Comparison of ENCODE assay signal across 9 cellular contexts in genomic region chr11:73323464-73323863, GRCh38. TPM values are rescaled to one million over a fixed set of nuclear protein-coding genes. Genes with fewer than 3 reads are reported as not detected.
DNase-seq lines count a peak whose midpoint lies in the region; ATAC-seq, FAIRE-seq and TF ChIP-seq lines count a peak whose summit lies in the region.
"Had no signal": no experiment of that assay in that cellular context is flagged by ENCODE, and none has a peak within 500 bp of the region (broad histone marks: within the 10 kb centered on the region; RNA-seq: fewer than 3 reads in every experiment).

No MANE protein-coding gene starts in this region.

- DNase-seq in AG20443 (ENCODE audit: low spot score) (peak; percentile 90), WTC11 (ENCODE audit: low spot score) (peak; percentile 84), cardiac septum (ENCODE audit: low spot score) (peak; percentile 87), osteoblast (ENCODE audit: insufficient read length, low spot score, missing footprints) (peak; percentile 96), NCI-H69 (lab: John Stamatoyannopoulos, UW) (no peak), frontal cortex (ENCODE audit: low spot score in 2 of 2) (no peak)
- no peak for DNase-seq in activated naive CD8-positive, alpha-beta T cell treated with anti-CD3 and anti-CD28 coated beads for 36 hours
- DNase-seq: stimulated activated CD4-positive, alpha-beta T cell treated with anti-CD3 and anti-CD28 coated beads, Interleukin-2, amount 100 ng/mL, for 48 hours had no signal

- peaks cover 42% of the 10 kb centered on the region for H4K20me1 ChIP-seq in osteoblast (ENCODE audit: insufficient read depth, low read length)

- POLR2A ChIA-PET in WTC11 (lab: Charles Lee): interaction anchor here (0.7 to 2.1 kb wide), 3 partner anchors 14 to 32 kb away, joined by 3 to 7 read pairs (median 5); partner anchors contain the start of gene ARHGEF17

- FAIRE-seq in frontal cortex (lab: Jason Lieb, UNC): no peak

- H3K4me1 ChIP-seq in osteoblast (ENCODE audit: insufficient read depth, low read length): peaks cover 87% of the 10 kb centered on the region

- H3K27me3 ChIP-seq in osteoblast (ENCODE audit: insufficient read depth, low read length): no peaks in the 10 kb centered on the region

- no peak overlapping the region for H3K4me3 Mint-ChIP-seq in WTC11
- no peak overlapping the region for H3K4me3 Mint-ChIP-seq in activated naive CD8-positive, alpha-beta T cell treated with anti-CD3 and anti-CD28 coated beads for 36 hours

- ATAC-seq in WTC11: peak; percentile 90
- no peak for ATAC-seq in HG03025 (IDR thresholded peaks at IDR 0.05; ENCODE audit: low FRiP score, unreplicated experiment)

- H2AFZ ChIP-seq in osteoblast (ENCODE audit: low read length): no peak overlapping the region

- H3K4me2 ChIP-seq in osteoblast (ENCODE audit: insufficient read depth, low read length): peak overlapping the region; percentile 67

- no peaks in the 10 kb centered on the region for H3K36me3 Mint-ChIP-seq in WTC11
- H3K36me3 Mint-ChIP-seq in activated naive CD8-positive, alpha-beta T cell treated with anti-CD3 and anti-CD28 coated beads for 36 hours: no peaks in the 10 kb centered on the region

- CTCF ChIA-PET in WTC11 (lab: Charles Lee): interaction anchor here (0.5 to 5.1 kb wide), 17 partner anchors 9 to 336 kb away, joined by 3 to 49 read pairs (median 6); partner anchors contain the start of gene ARHGEF17

- H3K4me1 Mint-ChIP-seq in WTC11: peaks cover 42% of the 10 kb centered on the region
- H3K4me1 Mint-ChIP-seq in activated naive CD8-positive, alpha-beta T cell treated with anti-CD3 and anti-CD28 coated beads for 36 hours: peaks cover 8% of the 10 kb centered on the region

- H3K27me3 Mint-ChIP-seq in WTC11 (ENCODE audit: low read depth): peaks cover 11% of the 10 kb centered on the region
- H3K27me3 Mint-ChIP-seq in activated naive CD8-positive, alpha-beta T cell treated with anti-CD3 and anti-CD28 coated beads for 36 hours: no peaks in the 10 kb centered on the region

- peaks cover 91% of the 10 kb centered on the region for H3K79me2 ChIP-seq in osteoblast (ENCODE audit: insufficient read depth, low read length)

- H3K27ac ChIP-seq in osteoblast (ENCODE audit: low read depth, low read length): peak overlapping the region; percentile 94

- H3K4me3 ChIP-seq in osteoblast (ENCODE audit: insufficient read depth, low read length): peak overlapping the region; percentile 35

- peaks cover 9% of the 10 kb centered on the region for H3K36me3 ChIP-seq in osteoblast (ENCODE audit: insufficient read depth, low read length)

- intact Hi-C loops in cardiac septum (cut with DNase I): no loop called here

- no peak overlapping the region for H3K27ac Mint-ChIP-seq in WTC11
- no peak overlapping the region for H3K27ac Mint-ChIP-seq in activated naive CD8-positive, alpha-beta T cell treated with anti-CD3 and anti-CD28 coated beads for 36 hours

- no peaks in the 10 kb centered on the region for H3K9me3 ChIP-seq in osteoblast (ENCODE audit: low read depth, low read length)

- no peak for TF ChIP-seq CTCF in WTC11 (IDR thresholded peaks at IDR 0.05)
- no peak for TF ChIP-seq CTCF in osteoblast (IDR thresholded peaks at IDR 0.05; ENCODE audit: extremely low read depth, low read depth, low read length)

- H3K9me3 Mint-ChIP-seq in WTC11: no peaks in the 10 kb centered on the region
- H3K9me3 Mint-ChIP-seq in activated naive CD8-positive, alpha-beta T cell treated with anti-CD3 and anti-CD28 coated beads for 36 hours: no peaks in the 10 kb centered on the region

TF ChIP-seq in WTC11, 78 proteins besides CTCF, POLR2A, EP300 and RAD21:
- TF ChIP-seq ATF2 (CRISPR knock-in tag; IDR thresholded peaks at IDR 0.05; ENCODE audit: borderline replicate concordance, low read depth) (no peak), ETV6 (CRISPR knock-in tag; IDR thresholded peaks at IDR 0.05) (no peak), CREB1 (CRISPR knock-in tag; IDR thresholded peaks at IDR 0.05) (no peak), ZNF263 (CRISPR knock-in tag; IDR thresholded peaks at IDR 0.05; ENCODE audit: low read depth) (no peak), RORB (CRISPR knock-in tag; IDR thresholded peaks at IDR 0.05) (no peak), KAT7 (CRISPR knock-in tag; IDR thresholded peaks at IDR 0.05; ENCODE audit: borderline replicate concordance) (no peak)
- TF ChIP-seq, protein P1, sequence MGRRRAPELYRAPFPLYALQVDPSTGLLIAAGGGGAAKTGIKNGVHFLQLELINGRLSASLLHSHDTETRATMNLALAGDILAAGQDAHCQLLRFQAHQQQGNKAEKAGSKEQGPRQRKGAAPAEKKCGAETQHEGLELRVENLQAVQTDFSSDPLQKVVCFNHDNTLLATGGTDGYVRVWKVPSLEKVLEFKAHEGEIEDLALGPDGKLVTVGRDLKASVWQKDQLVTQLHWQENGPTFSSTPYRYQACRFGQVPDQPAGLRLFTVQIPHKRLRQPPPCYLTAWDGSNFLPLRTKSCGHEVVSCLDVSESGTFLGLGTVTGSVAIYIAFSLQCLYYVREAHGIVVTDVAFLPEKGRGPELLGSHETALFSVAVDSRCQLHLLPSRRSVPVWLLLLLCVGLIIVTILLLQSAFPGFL (CRISPR knock-in tag; IDR thresholded peaks at IDR 0.05; ENCODE audit: borderline replicate concordance): no peak
- TF ChIP-seq, protein P2, sequence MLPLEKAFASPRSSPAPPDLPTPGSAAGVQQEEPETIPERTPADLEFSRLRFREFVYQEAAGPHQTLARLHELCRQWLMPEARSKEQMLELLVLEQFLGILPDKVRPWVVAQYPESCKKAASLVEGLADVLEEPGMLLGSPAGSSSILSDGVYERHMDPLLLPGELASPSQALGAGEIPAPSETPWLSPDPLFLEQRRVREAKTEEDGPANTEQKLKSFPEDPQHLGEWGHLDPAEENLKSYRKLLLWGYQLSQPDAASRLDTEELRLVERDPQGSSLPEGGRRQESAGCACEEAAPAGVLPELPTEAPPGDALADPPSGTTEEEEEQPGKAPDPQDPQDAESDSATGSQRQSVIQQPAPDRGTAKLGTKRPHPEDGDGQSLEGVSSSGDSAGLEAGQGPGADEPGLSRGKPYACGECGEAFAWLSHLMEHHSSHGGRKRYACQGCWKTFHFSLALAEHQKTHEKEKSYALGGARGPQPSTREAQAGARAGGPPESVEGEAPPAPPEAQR (CRISPR knock-in tag; IDR thresholded peaks at IDR 0.05): no peak

RNA-seq across cellular contexts. Expression of gene ARHGEF17, which starts 15.4 kb away (rescaled TPM):
- total RNA-seq in WTC11 (2021) (16.5 to 18.2 TPM (median 16.9 TPM) in 3 replicates), cardiac septum (82.6 TPM), osteoblast (50.1 and 67.0 TPM in 2 replicates), frontal cortex (16.3 TPM)
- under 1 TPM in 1 of 2 experiments, not detected in 1; 0.08 TPM for total RNA-seq in activated naive CD8-positive, alpha-beta T cell treated with anti-CD3 and anti-CD28 coated beads for 36 hours

RNA-seq across cellular contexts. Expression of gene P2RY6, which starts 51.3 kb away (rescaled TPM):
- total RNA-seq in WTC11 (2021): 0.11 to 0.16 TPM in 2 of 3 replicates, not detected in the other
- 6.9 TPM for total RNA-seq in cardiac septum
- total RNA-seq in osteoblast: 0.72 and 1.8 TPM in 2 replicates
- under 0.01 TPM for total RNA-seq in frontal cortex
- not detected for total RNA-seq in activated naive CD8-positive, alpha-beta T cell treated with anti-CD3 and anti-CD28 coated beads for 36 hours

RNA-seq across cellular contexts. Expression of gene RELT, which starts 52.7 kb away (rescaled TPM):
- total RNA-seq in WTC11 (2021) (5.7 to 6.7 TPM (median 5.9 TPM) in 3 replicates), cardiac septum (3.8 TPM), osteoblast (2.9 and 4.0 TPM in 2 replicates), frontal cortex (2.0 TPM)
- 10 to 100 TPM; 23.2 to 24.2 TPM for total RNA-seq in activated naive CD8-positive, alpha-beta T cell treated with anti-CD3 and anti-CD28 coated beads for 36 hours

Comparison
In these comparisons a context has a peak if more than half of its experiments do, and no peak if none do; other contexts are left out.
1. DNase-seq: peak in AG20443 (single experiment), WTC11 (single experiment), cardiac septum (single experiment) and osteoblast (single experiment); none in NCI-H69 (single experiment), frontal cortex (0 of 2) and activated naive CD8-positive, alpha-beta T cell treated with anti-CD3 and anti-CD28 coated beads for 36 hours (single experiment).
2. RNA of gene ARHGEF17, which starts 15.4 kb away (total RNA-seq): 82.6 TPM in cardiac septum (single experiment), 50.1 to 67.0 TPM in osteoblast, 16.5 to 18.2 TPM in WTC11 and 16.3 TPM in frontal cortex (single experiment); 0.08 TPM in activated naive CD8-positive, alpha-beta T cell treated with anti-CD3 and anti-CD28 coated beads for 36 hours; every median in the first group is over 10 times any median in the second.